In genomic region chr20:57763235-57763595, GRCh38 we compare ENCODE assay signal across 23 cellular contexts. TPM values are rescaled to one million over a fixed set of nuclear protein-coding genes. Genes with fewer than 3 reads are reported as not detected.
DNase-seq lines count a peak whose midpoint lies in the region; ATAC-seq and FAIRE-seq lines count a peak whose summit lies in the region.
"Had no signal": no experiment of that assay in that cellular context is flagged by ENCODE, and none has a peak within 500 bp of the region (broad histone marks: within the 10 kb centered on the region; RNA-seq: fewer than 3 reads in every experiment).

No MANE protein-coding gene starts in this region.

- DNase-seq in Karpas-422 = no peak
- no peak for DNase-seq in effector memory CD8-positive, alpha-beta T cell
- no peak for DNase-seq in trophoblast cell
- DNase-seq in KBM-7 = no peak
- DNase-seq: ACHN; AML-193; BE2C; CD4-positive, alpha-beta T cell; CD8-positive, alpha-beta memory T cell; DMS 273 treated with DMSO at 0.1 percent for 48 hours; DMS79 treated with DMSO at 0.1 percent for 48 hours; GF-D8; H9; HFFc6 had no signal

- no peak overlapping the region for H4K12ac ChIP-seq in trophoblast cell (ENCODE audit: low read depth, low read length)

- WGBS in trophoblast cell (ENCODE audit: extremely low coverage, insufficient coverage, insufficient read length) = no CpG with 5 or more reads among the region's 4 CpGs

- H2BK120ac ChIP-seq in trophoblast cell (ENCODE audit: insufficient read depth, low read length, poor library complexity) = no peak overlapping the region

- H3K14ac ChIP-seq in trophoblast cell (ENCODE audit: low read length) = no peak overlapping the region

- in situ Hi-C loops in KBM-7 (cut with MboI; ENCODE audit: low pct_unique_long_range_greater_than_20kb, low sequenced_read_pairs) = no loop called here

- H3K4me1 Mint-ChIP-seq in effector memory CD8-positive, alpha-beta T cell (ENCODE audit: low read depth in 2 of 2) = no peaks in the 10 kb centered on the region
- H3K4me1 Mint-ChIP-seq: CD14-positive monocyte; CD8-positive, alpha-beta memory T cell had no signal

- peak overlapping the region; percentile 68 for H3K27ac ChIP-seq in BLaER1
- H3K27ac ChIP-seq in Karpas-422 (ENCODE audit: low read length) = no peak overlapping the region
- no peak overlapping the region for H3K27ac ChIP-seq in trophoblast cell (ENCODE audit: low read depth, low read length)

- H3K36me3 Mint-ChIP-seq in effector memory CD8-positive, alpha-beta T cell (ENCODE audit: insufficient read depth) = no peaks in the 10 kb centered on the region
- H3K36me3 Mint-ChIP-seq: CD14-positive monocyte had no signal

- H3K79me2 ChIP-seq in Karpas-422 (ENCODE audit: low read length) (no peaks in the 10 kb centered on the region), trophoblast cell (ENCODE audit: control insufficient read depth, insufficient read depth, low read length, poor library complexity) (no peaks in the 10 kb centered on the region)

- no peaks in the 10 kb centered on the region for H3K36me3 ChIP-seq in BLaER1
- H3K36me3 ChIP-seq in Karpas-422 (ENCODE audit: insufficient read depth, low read length) = no peaks in the 10 kb centered on the region
- H3K36me3 ChIP-seq in trophoblast cell (ENCODE audit: control insufficient read depth in 1 of 2, insufficient read depth in 2 of 2, low read length in 2 of 2) = no peaks in the 10 kb centered on the region
- H3K36me3 ChIP-seq: BE2C had no signal

- H3K9me2 ChIP-seq in Karpas-422 (replicated peaks; ENCODE audit: insufficient read depth, low read length) = no peaks in the 10 kb centered on the region

- H4K8ac ChIP-seq in trophoblast cell (ENCODE audit: low read depth, low read length) = no peak overlapping the region

- no peak overlapping the region for H3K27ac Mint-ChIP-seq in effector memory CD8-positive, alpha-beta T cell
- H3K27ac Mint-ChIP-seq: CD14-positive monocyte; CD4-positive, alpha-beta T cell; GM23338; H9; HFFc6 had no signal

- H2BK12ac ChIP-seq in trophoblast cell (ENCODE audit: low read length) = no peak overlapping the region

- H3K9me3 Mint-ChIP-seq in effector memory CD8-positive, alpha-beta T cell = no peaks in the 10 kb centered on the region
- H3K9me3 Mint-ChIP-seq: CD4-positive, alpha-beta T cell had no signal

- H2AFZ ChIP-seq in Karpas-422 (ENCODE audit: low read length) (no peak overlapping the region), trophoblast cell (ENCODE audit: insufficient read depth, low read length, poor library complexity) (no peak overlapping the region)
- H2AFZ ChIP-seq: GM23338 had no signal

- FAIRE-seq in endometrium (lab: Jason Lieb, UNC) = peak; percentile 54
- FAIRE-seq: A204.1, D721Med, GM12891, GM18507 had no signal

- H3K9me3 ChIP-seq in BLaER1 (peaks cover 18% of the 10 kb centered on the region), Karpas-422 (ENCODE audit: low read length) (no peaks in the 10 kb centered on the region), trophoblast cell (ENCODE audit: insufficient read depth, low read depth, low read length) (no peaks in the 10 kb centered on the region)
- H3K9me3 ChIP-seq: BE2C had no signal

- H3K18ac ChIP-seq in trophoblast cell (ENCODE audit: low read length) = no peak overlapping the region

- no peak overlapping the region for H3K4me3 Mint-ChIP-seq in effector memory CD8-positive, alpha-beta T cell
- H3K4me3 Mint-ChIP-seq: CD14-positive monocyte; CD4-positive, alpha-beta T cell; CD8-positive, alpha-beta memory T cell; GM23338; H9; HFFc6 had no signal

- H3K27me3 ChIP-seq in BLaER1 = no peaks in the 10 kb centered on the region
- H3K27me3 ChIP-seq in Karpas-422 (ENCODE audit: low read length) = no peaks in the 10 kb centered on the region; the same call in 1 of the 2 replicates
- H3K27me3 ChIP-seq in trophoblast cell (ENCODE audit: insufficient read depth, low read length) = no peaks in the 10 kb centered on the region
- H3K27me3 ChIP-seq: BE2C had no signal

- H3K79me1 ChIP-seq in trophoblast cell (ENCODE audit: low read length) = peaks cover 6% of the 10 kb centered on the region

- no peak overlapping the region for H2BK5ac ChIP-seq in trophoblast cell (ENCODE audit: low read depth, low read length, poor library complexity)

- H4K20me1 ChIP-seq in BLaER1 (no peaks in the 10 kb centered on the region), Karpas-422 (ENCODE audit: insufficient read depth, low read depth, low read length) (no peaks in the 10 kb centered on the region)

- no peak overlapping the region for H3K4ac ChIP-seq in trophoblast cell (ENCODE audit: low read depth, low read length)

- no peak for ATAC-seq in effector memory CD8-positive, alpha-beta T cell (replicated peaks)
- ATAC-seq: GM23338, HCT116 had no signal

- H3K4me3 ChIP-seq in BLaER1 = no peak overlapping the region
- H3K4me3 ChIP-seq in Karpas-422 (ENCODE audit: low read length) = no peak overlapping the region
- H3K4me3 ChIP-seq in trophoblast cell (ENCODE audit: low read depth, low read length) = no peak overlapping the region
- H3K4me3 ChIP-seq: GM23338 had no signal

- peak overlapping the region; percentile 77 for H3K4me2 ChIP-seq in BLaER1
- H3K4me2 ChIP-seq in Karpas-422 (ENCODE audit: low read depth, low read length, poor library complexity, severe bottlenecking) = peak overlapping the region; percentile 2
- H3K4me2 ChIP-seq in trophoblast cell (ENCODE audit: low read length) = no peak overlapping the region
- H3K4me2 ChIP-seq: GM23338 had no signal

- H3K4me1 ChIP-seq in BLaER1 (peaks cover 41% of the 10 kb centered on the region), Karpas-422 (ENCODE audit: low read length) (peaks cover 18% of the 10 kb centered on the region), trophoblast cell (ENCODE audit: control insufficient read depth in 1 of 2, insufficient read depth in 2 of 2, low read length in 2 of 2) (peaks cover 6 to 11% of the 10 kb centered on the region in 2 experiments)
- H3K4me1 ChIP-seq: BE2C had no signal

- no peak overlapping the region for H3K23ac ChIP-seq in trophoblast cell (ENCODE audit: low read length)

- peaks cover 39 to 45% of the 10 kb centered on the region in 2 donors for H3K27me3 Mint-ChIP-seq in effector memory CD8-positive, alpha-beta T cell

- H4K91ac ChIP-seq in trophoblast cell (ENCODE audit: low read depth, low read length) = no peak overlapping the region

- peak overlapping the region; percentile 50; the same call in 1 of the 2 replicates for H3K9ac ChIP-seq in BLaER1
- H3K9ac ChIP-seq in Karpas-422 (ENCODE audit: low read length) = no peak overlapping the region
- no peak overlapping the region for H3K9ac ChIP-seq in trophoblast cell (ENCODE audit: low read length)

- H2AK5ac ChIP-seq in trophoblast cell (ENCODE audit: low read length) = no peak overlapping the region

RNA-seq across cellular contexts. Expression of gene PMEPA1, which starts 53.4 kb away (rescaled TPM):
- 1.6 and 1.9 TPM in 2 replicates for total RNA-seq in Karpas-422 (2014; rRNA removed; shearing (Covaris generic); ENCODE audit: low replicate concordance)
- 43.9 and 46.9 TPM in 2 replicates for polyA plus RNA-seq in trophoblast cell (2013)
